16 cellular contexts compared by ENCODE assay signal in genomic region chr16:75093598-75094540, GRCh38. TPM values are rescaled to one million over a fixed set of nuclear protein-coding genes. Genes with fewer than 3 reads are reported as not detected.
"Had no signal": no experiment of that assay in that cellular context is flagged by ENCODE, and none has a peak within 500 bp of the region (broad histone marks: within the 10 kb centered on the region; RNA-seq: fewer than 3 reads in every experiment).

No MANE protein-coding gene starts in this region.

- H3K9me3 Mint-ChIP-seq: activated CD8-positive, alpha-beta T cell treated with anti-CD3 and anti-CD28 coated beads for 36 hours; activated naive CD4-positive, alpha-beta T cell treated with anti-CD3 and anti-CD28 coated beads, Interleukin-2, amount 10 ng/mL, durations not matched to agents 7 days and 5 days; stimulated activated naive CD8-positive, alpha-beta T cell treated with anti-CD3 and anti-CD28 coated beads, Interleukin-15, Interleukin-2, amounts not matched to agents 100 ng/mL and 50 ng/mL, for 24 hours had no signal

- FAIRE-seq: colon, endometrium had no signal

- H3K36me3 ChIP-seq: adrenal gland had no signal

- H3K36me3 Mint-ChIP-seq: activated naive CD4-positive, alpha-beta T cell treated with anti-CD3 and anti-CD28 coated beads, Interleukin-2, amount 10 ng/mL, durations not matched to agents 7 days and 5 days had no signal

- DNase-seq: activated CD4-positive, alpha-beta T cell treated with anti-CD3 and anti-CD28 coated beads for 4 hours; activated CD8-positive, alpha-beta memory T cell treated with anti-CD3 and anti-CD28 coated beads, Interleukin-2, amount 50 U/mL, for 4 hours; activated CD8-positive, alpha-beta T cell treated with anti-CD3 and anti-CD28 coated beads for 36 hours; activated naive CD4-positive, alpha-beta T cell treated with anti-CD3 and anti-CD28 coated beads, Interleukin-2, amount 10 ng/mL, durations not matched to agents 7 days and 5 days; glutamatergic neuron; hypothalamus; spleen; testis had no signal

- H3K27me3 ChIP-seq: adrenal gland, esophagus muscularis mucosa, testis had no signal

- H3K4me3 ChIP-seq: adrenal gland, esophagus muscularis mucosa, spleen, testis had no signal

- H3K27me3 Mint-ChIP-seq: activated CD8-positive, alpha-beta T cell treated with anti-CD3 and anti-CD28 coated beads for 36 hours; activated naive CD4-positive, alpha-beta T cell treated with anti-CD3 and anti-CD28 coated beads, Interleukin-2, amount 10 ng/mL, durations not matched to agents 7 days and 5 days; stimulated activated naive CD8-positive, alpha-beta T cell treated with anti-CD3 and anti-CD28 coated beads, Interleukin-15, Interleukin-2, amounts not matched to agents 100 ng/mL and 50 ng/mL, for 24 hours had no signal

- H3K4me3 Mint-ChIP-seq: activated CD8-positive, alpha-beta T cell treated with anti-CD3 and anti-CD28 coated beads for 36 hours; activated naive CD4-positive, alpha-beta T cell treated with anti-CD3 and anti-CD28 coated beads, Interleukin-2, amount 10 ng/mL, durations not matched to agents 7 days and 5 days; stimulated activated naive CD8-positive, alpha-beta T cell treated with anti-CD3 and anti-CD28 coated beads, Interleukin-15, Interleukin-2, amounts not matched to agents 100 ng/mL and 50 ng/mL, for 24 hours had no signal

- ATAC-seq: activated CD8-positive, alpha-beta T cell treated with anti-CD3 and anti-CD28 coated beads for 36 hours; sciatic nerve; SK-N-SH treated with all-trans-retinoic acid at 6 μM for 48 hours had no signal

- H3K9me3 ChIP-seq: adrenal gland, esophagus muscularis mucosa, spleen, testis had no signal

- H3K27ac ChIP-seq: adrenal gland, esophagus muscularis mucosa, spleen, testis had no signal

- H3K27ac Mint-ChIP-seq: activated CD8-positive, alpha-beta T cell treated with anti-CD3 and anti-CD28 coated beads for 36 hours; activated naive CD4-positive, alpha-beta T cell treated with anti-CD3 and anti-CD28 coated beads, Interleukin-2, amount 10 ng/mL, durations not matched to agents 7 days and 5 days; stimulated activated naive CD8-positive, alpha-beta T cell treated with anti-CD3 and anti-CD28 coated beads, Interleukin-15, Interleukin-2, amounts not matched to agents 100 ng/mL and 50 ng/mL, for 24 hours had no signal

RNA-seq across cellular contexts. Expression of gene LDHD, which starts 22.7 kb away (rescaled TPM):
- total RNA-seq: activated CD8-positive, alpha-beta T cell treated with anti-CD3 and anti-CD28 coated beads for 36 hours had no signal
- polyA plus RNA-seq: neural cell had no signal
